ENCODE assay signal across 12 cellular contexts in the genomic region with DNA sequence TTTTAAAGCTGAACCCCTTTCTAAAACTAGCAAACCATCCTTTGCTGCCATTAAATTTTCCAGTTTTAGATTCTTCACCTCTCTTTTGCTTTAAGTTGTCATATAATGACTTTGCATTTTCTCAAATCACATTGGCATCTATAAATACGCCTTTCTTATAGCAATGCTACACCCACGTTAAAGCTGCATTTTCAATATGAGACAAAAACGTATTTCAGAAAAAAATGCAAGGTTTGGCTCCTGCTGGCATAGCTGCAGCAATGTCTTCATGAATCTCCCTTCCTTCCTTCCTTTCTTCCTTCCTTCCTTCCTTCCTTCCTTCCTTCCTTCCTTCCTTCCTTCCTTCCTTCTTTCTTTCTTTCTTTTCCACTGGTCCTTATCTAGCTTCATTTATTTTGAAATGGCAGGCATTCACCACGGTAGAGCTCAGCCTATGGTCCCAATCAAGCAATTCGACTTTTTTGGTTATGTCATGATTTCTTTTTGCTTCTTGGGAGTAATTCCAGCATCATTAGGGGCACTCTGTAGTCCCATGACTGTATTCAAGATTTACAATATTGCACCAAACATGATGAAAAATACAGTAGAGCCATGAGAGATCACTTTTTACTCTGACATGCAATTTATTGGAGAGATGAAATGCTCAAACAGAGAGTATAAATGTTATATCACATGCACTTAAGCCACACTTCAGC. TPM values are rescaled to one million over a fixed set of nuclear protein-coding genes. Genes with fewer than 3 reads are reported as not detected.
"Had no signal": no experiment of that assay in that cellular context is flagged by ENCODE, and none has a peak within 500 bp of the region (broad histone marks: within the 10 kb centered on the region; RNA-seq: fewer than 3 reads in every experiment).

No MANE protein-coding gene starts in this region.

- H3K4me2 ChIP-seq: GM23338 had no signal

- H2AFZ ChIP-seq: GM23248, GM23338 had no signal

- DNase-seq: GM23248, GOT3, H7, H9, HCEC 1CT, HFFc6 had no signal

- H3K9ac ChIP-seq: GM23248 had no signal

- H3K27ac ChIP-seq: GM23248 had no signal

- H3K36me3 ChIP-seq: HAP-1 had no signal

- H3K4me1 ChIP-seq: HAP-1 had no signal

- H3K9me3 ChIP-seq: HAP-1 had no signal

- ATAC-seq: GM23338, HCT116 had no signal

- FAIRE-seq: H54 had no signal

- H3K4me3 ChIP-seq: GM23248, GM23338, HAP-1 had no signal

RNA-seq across cellular contexts. Expression of gene UGT1A10, which starts 8.8 kb away (rescaled TPM):
- total RNA-seq: GM23248, GM23338, H1, H4, H7, H9, HFFc6 had no signal
- polyA plus RNA-seq: GM23248, GM23338, H1 had no signal

RNA-seq across cellular contexts. Expression of gene UGT1A8, which starts 10.0 kb away (rescaled TPM):
- total RNA-seq: GM23248, H1, H4, H7, H9, HFFc6 had no signal
- polyA plus RNA-seq: GM23248, GM23338, H1 had no signal

RNA-seq across cellular contexts. Expression of gene UGT1A9, which starts 44.2 kb away (rescaled TPM):
- total RNA-seq: GM23248, GM23338, H1, H7, H9, HFFc6 had no signal
- polyA plus RNA-seq: GM23248, GM23338, H1 had no signal

RNA-seq across cellular contexts. Expression of gene UGT1A7, which starts 54.2 kb away (rescaled TPM):
- total RNA-seq: GM23248, GM23338, H1, H4, H7, H9, HFFc6 had no signal
- polyA plus RNA-seq: GM23248, GM23338, H1 had no signal
